13 cellular contexts compared by ENCODE assay signal in genomic region chr22:40241200-40241763, GRCh38.
DNase-seq lines count a peak whose midpoint lies in the region; ATAC-seq and TF ChIP-seq lines count a peak whose summit lies in the region.
"Had no signal": no experiment of that assay in that cellular context is flagged by ENCODE, and none has a peak within 500 bp of the region (broad histone marks: within the 10 kb centered on the region; RNA-seq: fewer than 3 reads in every experiment).

No MANE protein-coding gene starts in this region.

- H3K4me1 Mint-ChIP-seq in activated CD8-positive, alpha-beta T cell treated with anti-CD3 and anti-CD28 coated beads for 36 hours (ENCODE audit: low read depth), result peaks cover 79% of the 10 kb centered on the region

- no peaks in the 10 kb centered on the region for H3K27me3 Mint-ChIP-seq in activated CD8-positive, alpha-beta T cell treated with anti-CD3 and anti-CD28 coated beads for 36 hours

- intact Hi-C loops in activated CD8-positive, alpha-beta T cell treated with anti-CD3 and anti-CD28 coated beads for 36 hours (cut with micrococcal nuclease), result loop anchor here (5.0 kb wide), 1 partner anchor 64 kb away; the partner anchor contains the start of gene TNRC6B
- intact Hi-C loops in thyroid gland (cut with DNase I), result no loop called here
- intact Hi-C loops in prostate gland (cut with DNase I), result no loop called here

- 87 to 89% methylated on average over 3 of the region's 3 CpGs for WGBS in thyroid gland, 2 donors
- WGBS in prostate gland, result 78% methylated on average over 3 of the region's 3 CpGs

- H3K9me3 Mint-ChIP-seq in activated CD8-positive, alpha-beta T cell treated with anti-CD3 and anti-CD28 coated beads for 36 hours, result no peaks in the 10 kb centered on the region
- H3K9me3 Mint-ChIP-seq: endodermal cell had no signal

- peak; percentile 84 for ATAC-seq in activated CD8-positive, alpha-beta T cell treated with anti-CD3 and anti-CD28 coated beads for 36 hours
- ATAC-seq: right cardiac atrium had no signal

- H3K4me3 Mint-ChIP-seq in activated CD8-positive, alpha-beta T cell treated with anti-CD3 and anti-CD28 coated beads for 36 hours, result peak overlapping the region; percentile 20
- H3K4me3 Mint-ChIP-seq: endodermal cell had no signal

- peaks cover 17% of the 10 kb centered on the region for H3K36me3 Mint-ChIP-seq in activated CD8-positive, alpha-beta T cell treated with anti-CD3 and anti-CD28 coated beads for 36 hours (ENCODE audit: low read depth)

- H3K9me3 ChIP-seq in thyroid gland (no peaks in the 10 kb centered on the region), prostate gland (no peaks in the 10 kb centered on the region)

- H3K27ac ChIP-seq in epithelial cell of prostate, result peak overlapping the region; percentile 75
- H3K27ac ChIP-seq in thyroid gland, result peak overlapping the region in 2 of 3 donors; percentile 5 to 51
- no peak overlapping the region for H3K27ac ChIP-seq in prostate gland
- H3K27ac ChIP-seq: C4-2B had no signal

- POLR2A ChIA-PET in activated CD8-positive, alpha-beta T cell treated with anti-CD3 and anti-CD28 coated beads for 36 hours (lab: Charles Lee), result interaction anchor here (0.7 to 4.4 kb wide), 3 partner anchors 30 to 117 kb away, joined by 3 to 28 read pairs (median 5); partner anchors contain the start of gene TNRC6B
- POLR2A ChIA-PET in HEK293T (lab: Yijun Ruan, JAX), result interaction anchor here (1.1 kb wide), 1 partner anchor 197 kb away, joined by 3 read pairs; no protein-coding TSS in a partner anchor

- peak; percentile 41 for DNase-seq in stimulated activated CD4-positive, alpha-beta T cell treated with anti-CD3 and anti-CD28 coated beads, Interleukin-4, amount 100 ng/mL, for 24 hours
- DNase-seq in stimulated activated CD4-positive, alpha-beta T cell treated with anti-CD3 and anti-CD28 coated beads, Interleukin-4, amount 100 ng/mL, for 1 hour, result no peak
- DNase-seq in activated CD8-positive, alpha-beta T cell treated with anti-CD3 and anti-CD28 coated beads for 36 hours, result peak; percentile 57
- DNase-seq in epithelial cell of prostate (ENCODE audit: low read depth, low spot score) (no peak), thyroid gland (no peak), HEK293T (ENCODE audit: extremely low spot score) (no peak), hippocampal formation (lab: John Stamatoyannopoulos, UW) (no peak), prostate gland (ENCODE audit: low spot score) (no peak)
- DNase-seq: endodermal cell, GF-D8, H7, right cardiac atrium had no signal

- H3K36me3 ChIP-seq in thyroid gland (no peaks in the 10 kb centered on the region), prostate gland (no peaks in the 10 kb centered on the region)

- CTCF ChIA-PET in activated CD8-positive, alpha-beta T cell treated with anti-CD3 and anti-CD28 coated beads for 36 hours (lab: Charles Lee), result interaction anchor here (1.0 kb wide), 1 partner anchor 104 kb away, joined by 3 read pairs; no protein-coding TSS in a partner anchor
- CTCF ChIA-PET in HEK293T (lab: Yijun Ruan, JAX), result no interaction called here

- H3K27me3 ChIP-seq in thyroid gland (no peaks in the 10 kb centered on the region), prostate gland (replicated peaks; ENCODE audit: insufficient read depth) (no peaks in the 10 kb centered on the region)

- no peak overlapping the region for H3K4me3 ChIP-seq in thyroid gland (replicated peaks in 1 of 3)
- no peak overlapping the region for H3K4me3 ChIP-seq in prostate gland

- H3K4me1 ChIP-seq in thyroid gland (peaks cover 12 to 30% of the 10 kb centered on the region in 2 donors), prostate gland (replicated peaks) (no peaks in the 10 kb centered on the region)

- H3K27ac Mint-ChIP-seq in activated CD8-positive, alpha-beta T cell treated with anti-CD3 and anti-CD28 coated beads for 36 hours, result peak overlapping the region; percentile 72

- no peak for TF ChIP-seq CTCF in activated CD8-positive, alpha-beta T cell treated with anti-CD3 and anti-CD28 coated beads for 36 hours (IDR thresholded peaks at IDR 0.05)
- TF ChIP-seq CTCF in thyroid gland (IDR thresholded peaks at IDR 0.05) (no peak), prostate gland (IDR thresholded peaks at IDR 0.05) (no peak)

- TF ChIP-seq POLR2A in thyroid gland (IDR thresholded peaks at IDR 0.05) (no peak), prostate gland (IDR thresholded peaks at IDR 0.05) (no peak)

TF ChIP-seq in HEK293T, 16 proteins besides CTCF, POLR2A, EP300 and RAD21:
- TF ChIP-seq ZNF384 (IDR thresholded peaks at IDR 0.05), result no peak
- TF ChIP-seq HDGF (IDR thresholded peaks at IDR 0.05; ENCODE audit: borderline replicate concordance), result no peak
- TF ChIP-seq ELF4 (IDR thresholded peaks at IDR 0.05), result no peak
- TF ChIP-seq SP1 (IDR thresholded peaks at IDR 0.05), result no peak
- no peak for TF ChIP-seq SUZ12 (IDR thresholded peaks at IDR 0.05)
- no peak for TF ChIP-seq FOXK2 (IDR thresholded peaks at IDR 0.05)
- TF ChIP-seq CTBP1 (IDR thresholded peaks at IDR 0.05; ENCODE audit: borderline replicate concordance), result no peak
- TF ChIP-seq, protein P1, sequence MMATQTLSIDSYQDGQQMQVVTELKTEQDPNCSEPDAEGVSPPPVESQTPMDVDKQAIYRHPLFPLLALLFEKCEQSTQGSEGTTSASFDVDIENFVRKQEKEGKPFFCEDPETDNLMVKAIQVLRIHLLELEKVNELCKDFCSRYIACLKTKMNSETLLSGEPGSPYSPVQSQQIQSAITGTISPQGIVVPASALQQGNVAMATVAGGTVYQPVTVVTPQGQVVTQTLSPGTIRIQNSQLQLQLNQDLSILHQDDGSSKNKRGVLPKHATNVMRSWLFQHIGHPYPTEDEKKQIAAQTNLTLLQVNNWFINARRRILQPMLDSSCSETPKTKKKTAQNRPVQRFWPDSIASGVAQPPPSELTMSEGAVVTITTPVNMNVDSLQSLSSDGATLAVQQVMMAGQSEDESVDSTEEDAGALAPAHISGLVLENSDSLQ (IDR thresholded peaks at IDR 0.05), result no peak
- no peak for TF ChIP-seq FOXM1 (IDR thresholded peaks at IDR 0.05; ENCODE audit: borderline replicate concordance)
- no peak for TF ChIP-seq TARDBP (IDR thresholded peaks at IDR 0.05)
- no peak for TF ChIP-seq ARNT (IDR thresholded peaks at IDR 0.05)
- no peak for TF ChIP-seq L3MBTL2 (conservative IDR thresholded peaks at IDR 0.05)
- no peak for TF ChIP-seq BHLHE40 (IDR thresholded peaks at IDR 0.05; ENCODE audit: borderline replicate concordance)
- TF ChIP-seq NFRKB (IDR thresholded peaks at IDR 0.05), result no peak

Comparison
In these comparisons a context has a peak if more than half of its experiments do, and no peak if none do; other contexts are left out.
1. DNase-seq: peak in stimulated activated CD4-positive, alpha-beta T cell treated with anti-CD3 and anti-CD28 coated beads, Interleukin-4, amount 100 ng/mL, for 24 hours (single experiment) and activated CD8-positive, alpha-beta T cell treated with anti-CD3 and anti-CD28 coated beads for 36 hours (single experiment); none in stimulated activated CD4-positive, alpha-beta T cell treated with anti-CD3 and anti-CD28 coated beads, Interleukin-4, amount 100 ng/mL, for 1 hour (single experiment), epithelial cell of prostate (single experiment), thyroid gland (0 of 2), HEK293T (single experiment), hippocampal formation (0 of 2) and prostate gland (single experiment).
2. H3K27ac ChIP-seq: peak in epithelial cell of prostate (single experiment) and thyroid gland (2 of 3); none in prostate gland (0 of 2).